ENCODE assay signal across 18 cellular contexts in the genomic region with DNA sequence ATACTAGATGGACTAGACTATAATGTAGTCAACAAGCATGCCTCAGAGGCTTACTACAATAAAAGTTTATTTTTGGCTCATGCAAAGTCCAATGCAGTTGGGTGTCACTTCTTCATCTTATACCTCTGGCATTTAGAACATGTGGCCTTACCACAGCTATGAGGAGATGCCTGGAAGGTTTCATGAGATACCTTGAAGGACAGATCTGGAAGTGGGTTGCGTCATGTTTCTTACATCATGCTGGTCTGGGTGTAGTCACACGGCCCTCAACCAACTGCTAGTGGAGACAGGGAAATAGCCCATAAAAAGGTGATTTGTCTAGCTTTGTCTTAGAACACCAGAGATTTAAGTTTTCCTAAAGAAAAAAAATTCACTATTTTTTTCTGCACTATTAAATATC.
A peak's percentile ranks its signal among the peaks of the same experiment; 100 is the strongest.
DNase-seq lines count a peak whose midpoint lies in the region; ATAC-seq and TF ChIP-seq lines count a peak whose summit lies in the region.
"Had no signal": no experiment of that assay in that cellular context is flagged by ENCODE, and none has a peak within 500 bp of the region (broad histone marks: within the 10 kb centered on the region; RNA-seq: fewer than 3 reads in every experiment).

No MANE protein-coding gene starts in this region.

- ATAC-seq in HG03571 (IDR thresholded peaks at IDR 0.05; ENCODE audit: unreplicated experiment) (no peak), HG03439 (IDR thresholded peaks at IDR 0.05; ENCODE audit: unreplicated experiment) (no peak)
- ATAC-seq in activated CD8-positive, alpha-beta T cell treated with anti-CD3 and anti-CD28 coated beads for 36 hours, result no peak
- ATAC-seq: gastrocnemius medialis had no signal

- no peak overlapping the region for H3K4me3 Mint-ChIP-seq in activated CD4-positive, alpha-beta T cell treated with anti-CD3 and anti-CD28 coated beads, Interleukin-2, amount 10 ng/mL, durations not matched to agents 7 days and 5 days
- H3K4me3 Mint-ChIP-seq in activated CD8-positive, alpha-beta T cell treated with anti-CD3 and anti-CD28 coated beads for 36 hours, result no peak overlapping the region
- H3K4me3 Mint-ChIP-seq: activated naive CD4-positive, alpha-beta T cell treated with anti-CD3 and anti-CD28 coated beads, Interleukin-2, amount 50 U/mL, for 24 hours; activated T-cell treated with anti-CD3 and anti-CD28 coated beads, Interleukin-2, amount 50 U/mL, for 24 hours; neural crest cell had no signal

- POLR2A ChIA-PET in activated CD4-positive, alpha-beta T cell treated with anti-CD3 and anti-CD28 coated beads, Interleukin-2, amount 10 ng/mL, durations not matched to agents 7 days and 5 days (lab: Charles Lee), result no interaction called here
- POLR2A ChIA-PET in activated CD8-positive, alpha-beta T cell treated with anti-CD3 and anti-CD28 coated beads for 36 hours (lab: Charles Lee), result no interaction called here

- peak; percentile 75 for DNase-seq in EL
- peak; percentile 54 for DNase-seq in M059J (ENCODE audit: low read depth)
- DNase-seq in choroid plexus epithelial cell (ENCODE audit: low read depth), result peak; percentile 73
- peak; percentile 71 for DNase-seq in myocyte (ENCODE audit: low read depth)
- DNase-seq in activated CD4-positive, alpha-beta T cell treated with anti-CD3 and anti-CD28 coated beads, Interleukin-2, amount 10 ng/mL, durations not matched to agents 7 days and 5 days, result no peak
- DNase-seq in activated CD8-positive, alpha-beta T cell treated with anti-CD3 and anti-CD28 coated beads for 36 hours, result no peak
- DNase-seq: activated T-cell treated with anti-CD3 and anti-CD28 coated beads, Interleukin-2, amount 50 U/mL, for 24 hours; DMS79; effector CD8-positive, alpha-beta T cell; gastrocnemius medialis; NCI-H2029 treated with DMSO at 0.1 percent for 48 hours; NCI-H510A treated with DMSO at 0.1 percent for 48 hours had no signal

- no peak overlapping the region for H3K4me3 ChIP-seq in choroid plexus epithelial cell (ENCODE audit: low read depth, low read length)
- H3K4me3 ChIP-seq: BLaER1 treated with 17β-estradiol and CSF1 and Interleukin-3, amounts not matched to agents 10 nM and 100 nM; cardiac muscle cell; gastrocnemius medialis had no signal

- H3K27ac Mint-ChIP-seq in activated CD4-positive, alpha-beta T cell treated with anti-CD3 and anti-CD28 coated beads, Interleukin-2, amount 10 ng/mL, durations not matched to agents 7 days and 5 days, result no peak overlapping the region
- no peak overlapping the region for H3K27ac Mint-ChIP-seq in activated CD8-positive, alpha-beta T cell treated with anti-CD3 and anti-CD28 coated beads for 36 hours
- H3K27ac Mint-ChIP-seq: activated naive CD4-positive, alpha-beta T cell treated with anti-CD3 and anti-CD28 coated beads, Interleukin-2, amount 50 U/mL, for 24 hours; activated T-cell treated with anti-CD3 and anti-CD28 coated beads, Interleukin-2, amount 50 U/mL, for 24 hours had no signal

- H3K27me3 Mint-ChIP-seq in activated CD4-positive, alpha-beta T cell treated with anti-CD3 and anti-CD28 coated beads, Interleukin-2, amount 10 ng/mL, durations not matched to agents 7 days and 5 days, result no peaks in the 10 kb centered on the region
- H3K27me3 Mint-ChIP-seq in activated CD8-positive, alpha-beta T cell treated with anti-CD3 and anti-CD28 coated beads for 36 hours, result peaks cover 1% of the 10 kb centered on the region
- H3K27me3 Mint-ChIP-seq: activated T-cell treated with anti-CD3 and anti-CD28 coated beads, Interleukin-2, amount 50 U/mL, for 24 hours had no signal

- H3K36me3 Mint-ChIP-seq in activated CD4-positive, alpha-beta T cell treated with anti-CD3 and anti-CD28 coated beads, Interleukin-2, amount 10 ng/mL, durations not matched to agents 7 days and 5 days (ENCODE audit: low read depth), result no peaks in the 10 kb centered on the region
- no peaks in the 10 kb centered on the region for H3K36me3 Mint-ChIP-seq in activated CD8-positive, alpha-beta T cell treated with anti-CD3 and anti-CD28 coated beads for 36 hours (ENCODE audit: low read depth)
- H3K36me3 Mint-ChIP-seq: activated naive CD4-positive, alpha-beta T cell treated with anti-CD3 and anti-CD28 coated beads, Interleukin-2, amount 50 U/mL, for 24 hours had no signal

- H3K4me1 Mint-ChIP-seq in activated CD4-positive, alpha-beta T cell treated with anti-CD3 and anti-CD28 coated beads, Interleukin-2, amount 10 ng/mL, durations not matched to agents 7 days and 5 days, result no peaks in the 10 kb centered on the region
- H3K4me1 Mint-ChIP-seq in activated CD8-positive, alpha-beta T cell treated with anti-CD3 and anti-CD28 coated beads for 36 hours (ENCODE audit: low read depth), result no peaks in the 10 kb centered on the region
- H3K4me1 Mint-ChIP-seq: activated naive CD4-positive, alpha-beta T cell treated with anti-CD3 and anti-CD28 coated beads, Interleukin-2, amount 50 U/mL, for 24 hours; neural crest cell had no signal

- TF ChIP-seq CTCF in choroid plexus epithelial cell (conservative IDR thresholded peaks at IDR 0.05; ENCODE audit: low read depth, low read length), result no peak
- no peak for TF ChIP-seq CTCF in activated CD8-positive, alpha-beta T cell treated with anti-CD3 and anti-CD28 coated beads for 36 hours (IDR thresholded peaks at IDR 0.05)

- intact Hi-C loops in activated CD8-positive, alpha-beta T cell treated with anti-CD3 and anti-CD28 coated beads for 36 hours (cut with micrococcal nuclease), result no loop called here

- CTCF ChIA-PET in activated CD4-positive, alpha-beta T cell treated with anti-CD3 and anti-CD28 coated beads, Interleukin-2, amount 10 ng/mL, durations not matched to agents 7 days and 5 days (lab: Charles Lee), result no interaction called here
- CTCF ChIA-PET in activated CD8-positive, alpha-beta T cell treated with anti-CD3 and anti-CD28 coated beads for 36 hours (lab: Charles Lee), result no interaction called here

- H3K9me3 Mint-ChIP-seq in activated CD4-positive, alpha-beta T cell treated with anti-CD3 and anti-CD28 coated beads, Interleukin-2, amount 10 ng/mL, durations not matched to agents 7 days and 5 days, result no peaks in the 10 kb centered on the region
- H3K9me3 Mint-ChIP-seq in activated CD8-positive, alpha-beta T cell treated with anti-CD3 and anti-CD28 coated beads for 36 hours, result no peaks in the 10 kb centered on the region
- H3K9me3 Mint-ChIP-seq: activated T-cell treated with anti-CD3 and anti-CD28 coated beads, Interleukin-2, amount 50 U/mL, for 24 hours; neural crest cell had no signal

Comparison
In these comparisons a context has a peak if more than half of its experiments do, and no peak if none do; other contexts are left out.
1. DNase-seq: peak in EL (single experiment), M059J (single experiment), choroid plexus epithelial cell (single experiment) and myocyte (single experiment); none in activated CD4-positive, alpha-beta T cell treated with anti-CD3 and anti-CD28 coated beads, Interleukin-2, amount 10 ng/mL, durations not matched to agents 7 days and 5 days (single experiment) and activated CD8-positive, alpha-beta T cell treated with anti-CD3 and anti-CD28 coated beads for 36 hours (single experiment).